Comparison of ENCODE assay signal across 10 cellular contexts in genomic region chr9:38061326-38061947, GRCh38. TPM values are rescaled to one million over a fixed set of nuclear protein-coding genes. Genes with fewer than 3 reads are reported as not detected.
A peak's percentile ranks its signal among the peaks of the same experiment; 100 is the strongest.
DNase-seq lines count a peak whose midpoint lies in the region; ATAC-seq, FAIRE-seq and TF ChIP-seq lines count a peak whose summit lies in the region.
"Had no signal": no experiment of that assay in that cellular context is flagged by ENCODE, and none has a peak within 500 bp of the region (broad histone marks: within the 10 kb centered on the region; RNA-seq: fewer than 3 reads in every experiment).

No MANE protein-coding gene starts in this region.

- H3K36me3 ChIP-seq in HepG2 (replicated peaks in 1 of 2; ENCODE audit: control insufficient read depth in 1 of 2, insufficient read depth in 2 of 2, low read length in 2 of 2) (peaks cover 5 to 45% of the 10 kb centered on the region in 2 experiments), WERI-Rb-1 (peaks cover 66% of the 10 kb centered on the region)

- CTCF ChIA-PET in HepG2 (lab: Yijun Ruan, JAX; ENCODE audit: low intra/inter-chr PET ratio, low total read pairs) = no interaction called here

- no peak overlapping the region for H2AFZ ChIP-seq in HepG2 (ENCODE audit: low read length)

- H3K4me3 ChIP-seq in HepG2 (replicated peaks in 1 of 3; ENCODE audit: insufficient read depth in 1 of 3, low read depth in 2 of 3, low read length in 3 of 3) = no peak overlapping the region; a peak in 1 of 6 replicates
- no peak overlapping the region for H3K4me3 ChIP-seq in WERI-Rb-1 (ENCODE audit: low read depth, low read length)

- TF ChIP-seq EP300 in HepG2 (IDR thresholded peaks at IDR 0.05; ENCODE audit: low read depth in 2 of 2, low read length in 2 of 2) = no peak
- TF ChIP-seq EP300 in HepG2 (CRISPR knock-in tag; IDR thresholded peaks at IDR 0.05; ENCODE audit: borderline replicate concordance) = no peak

- FAIRE-seq in HepG2 (lab: Jason Lieb, UNC) = no peak

- H3K4me1 ChIP-seq in HepG2 (ENCODE audit: insufficient read depth, low read length) = peaks cover 99% of the 10 kb centered on the region

- no peak for TF ChIP-seq POLR2A in HepG2 (IDR thresholded peaks at IDR 0.05; ENCODE audit: insufficient read depth in 1 of 2, low read depth in 2 of 2, low read length in 2 of 2)

- TF ChIP-seq RAD21 in HepG2 (CRISPR knock-in tag; IDR thresholded peaks at IDR 0.05) = no peak

- H3K4me2 ChIP-seq in HepG2 (ENCODE audit: low read depth, low read length) = peak overlapping the region; percentile 91

- POLR2A ChIA-PET in HepG2 (lab: Yijun Ruan, JAX) = interaction anchor here (1.5 to 3.6 kb wide), 6 partner anchors 8 to 148 kb away, joined by 4 to 30 read pairs (median 12); no protein-coding TSS in a partner anchor

- H3K9me3 ChIP-seq in HepG2 (ENCODE audit: low read length) (no peaks in the 10 kb centered on the region), WERI-Rb-1 (ENCODE audit: severe bottlenecking) (no peaks in the 10 kb centered on the region)

- TF ChIP-seq CTCF in GM13976 (IDR thresholded peaks at IDR 0.05; ENCODE audit: borderline replicate concordance, control extremely low read depth, extremely low read depth, insufficient read depth, missing control alignments) (no peak), HepG2 (CRISPR knock-in tag; IDR thresholded peaks at IDR 0.05) (no peak), WERI-Rb-1 (IDR thresholded peaks at IDR 0.05; ENCODE audit: low read depth, low read length) (no peak)

- in situ Hi-C loops in GM13976 (cut with MboI; ENCODE audit: low sequenced_read_pairs, unreplicated experiment) = no loop called here
- in situ Hi-C loops in HepG2 (cut with HindIII; ENCODE audit: extremely low pct_ligation_motif_present, low pct_unique_long_range_greater_than_20kb) = no loop called here

- peaks cover 99% of the 10 kb centered on the region for H3K79me2 ChIP-seq in HepG2 (ENCODE audit: insufficient read depth, low read length)

- ATAC-seq in GM21390 (IDR thresholded peaks at IDR 0.05; ENCODE audit: unreplicated experiment) = peak; percentile 58
- ATAC-seq in HG03378 (IDR thresholded peaks at IDR 0.05; ENCODE audit: unreplicated experiment) = peak; percentile 75
- no peak for ATAC-seq in HepG2

- intact Hi-C loops in HepG2 (cut with micrococcal nuclease; ENCODE audit: unreplicated experiment) = loop anchor here (5.0 kb wide), 1 partner anchor 149 kb away; no protein-coding TSS in a partner anchor

- DNase-seq in GM13976 (ENCODE audit: low spot score) (peak; percentile 61), HepG2 (ENCODE audit: low spot score) (no peak), GM19240 (ENCODE audit: insufficient read length, low spot score) (no peak), WERI-Rb-1 (no peak), NCI-H1436 (lab: John Stamatoyannopoulos, UW) (no peak), NOMO-1 treated with DMSO at 0.1 percent for 48 hours (lab: John Stamatoyannopoulos, UW; ENCODE audit: unreplicated experiment) (no peak)
- DNase-seq: activated CD8-positive, alpha-beta memory T cell treated with anti-CD3 and anti-CD28 coated beads, Interleukin-2, amount 50 U/mL, for 4 hours; effector CD8-positive, alpha-beta T cell had no signal

- H3K27ac ChIP-seq in HepG2 (ENCODE audit: extremely low read length, insufficient read depth, low read length) = peak overlapping the region; percentile 83
- H3K27ac ChIP-seq in WERI-Rb-1 = no peak overlapping the region

- H3K9ac ChIP-seq in HepG2 (ENCODE audit: insufficient read depth, low read depth, low read length) = no peak overlapping the region

- H3K27me3 ChIP-seq in HepG2 (ENCODE audit: control insufficient read depth in 1 of 2, insufficient read depth in 2 of 2, low read length in 2 of 2) (no peaks in the 10 kb centered on the region; a peak in 1 of 5 replicates), WERI-Rb-1 (ENCODE audit: insufficient read depth, low read depth, severe bottlenecking) (no peaks in the 10 kb centered on the region)

- BruUV-seq in HepG2 (replicated peaks; lab: Mats Ljungman, UMichigan) = no TSS peak

- peaks cover 29% of the 10 kb centered on the region; the same call in 1 of the 2 replicates for H4K20me1 ChIP-seq in HepG2 (ENCODE audit: insufficient read depth, low read length)

- 88% methylated on average over 4 of the region's 6 CpGs for WGBS in HepG2 (ENCODE audit: low lambda C conversion rate)

TF ChIP-seq in HepG2, 621 proteins besides CTCF, POLR2A, EP300 and RAD21:
- TF ChIP-seq HBP1 (CRISPR knock-in tag; IDR thresholded peaks at IDR 0.05; ENCODE audit: low read depth) (no peak), ZNF687 (CRISPR knock-in tag; IDR thresholded peaks at IDR 0.05) (peak; percentile 38), MAFG (CRISPR knock-in tag; IDR thresholded peaks at IDR 0.05) (no peak), FOXP1 (IDR thresholded peaks at IDR 0.05) (no peak), FOXP1 (CRISPR knock-in tag; IDR thresholded peaks at IDR 0.05) (no peak)

RNA-seq across cellular contexts. Expression of gene SHB, which starts 7.6 kb away (rescaled TPM):
- total RNA-seq in HepG2 (2016; rRNA removed; fragmentation: Illumina TruSeq; extraction: Trizol) = 14.7 and 19.4 TPM in 2 replicates
- total RNA-seq in HepG2 (2016; cell fraction: cytosol; rRNA removed; fragmentation: Illumina TruSeq; extraction: Trizol; ENCODE audit: low read depth) = 7.3 and 8.2 TPM in 2 replicates
- 12.9 and 18.0 TPM in 2 replicates for total RNA-seq in HepG2 (2016; cell fraction: insoluble cytoplasmic fraction; rRNA removed; fragmentation: Illumina TruSeq; extraction: Trizol)
- total RNA-seq in HepG2 (2016; cell fraction: membrane; rRNA removed; fragmentation: Illumina TruSeq; extraction: Trizol) = 16.0 and 20.4 TPM in 2 replicates
- total RNA-seq in HepG2 (2016; cell fraction: nucleus; rRNA removed; fragmentation: Illumina TruSeq; extraction: Trizol) = 12.0 and 14.5 TPM in 2 replicates
- 20.7 and 25.3 TPM in 2 replicates for polyA plus RNA-seq in HepG2 (2011; rRNA removed)
- polyA plus RNA-seq in HepG2 (2011; cell fraction: cytosol; rRNA removed) = 19.8 and 24.1 TPM in 2 replicates
- polyA plus RNA-seq in HepG2 (2011; cell fraction: nucleus; rRNA removed) = 26.3 and 29.8 TPM in 2 replicates
- 16.2 and 22.8 TPM in 2 replicates for polyA plus RNA-seq in HepG2 (2012)
- 9.0 and 11.2 TPM in 2 replicates for polyA plus RNA-seq in HepG2 (2016; cell fraction: cytosol; fragmentation: Illumina TruSeq; extraction: Trizol; ENCODE audit: low read depth)
- polyA plus RNA-seq in HepG2 (2016; cell fraction: insoluble cytoplasmic fraction; fragmentation: Illumina TruSeq; extraction: Trizol; ENCODE audit: low read depth) = 21.3 and 23.2 TPM in 2 replicates
- polyA plus RNA-seq in HepG2 (2016; cell fraction: membrane; fragmentation: Illumina TruSeq; extraction: Trizol; ENCODE audit: low read depth) = 18.0 and 21.9 TPM in 2 replicates
- polyA plus RNA-seq in HepG2 (2016; cell fraction: nucleus; fragmentation: Illumina TruSeq; extraction: Trizol; ENCODE audit: insufficient read depth, low read depth) = 17.6 and 17.8 TPM in 2 replicates
- 8.6 and 37.7 TPM in 2 replicates for polyA minus RNA-seq in HepG2 (2011; rRNA and poly(A)+ RNA removed; ENCODE audit: low replicate concordance)
- polyA minus RNA-seq in HepG2 (2011; cell fraction: cytosol; rRNA and poly(A)+ RNA removed) = 28.1 and 28.8 TPM in 2 replicates
- polyA minus RNA-seq in HepG2 (2011; cell fraction: nucleus; rRNA and poly(A)+ RNA removed) = 42.1 and 49.2 TPM in 2 replicates
